Comparison of ENCODE assay signal across 20 cellular contexts in the genomic region with DNA sequence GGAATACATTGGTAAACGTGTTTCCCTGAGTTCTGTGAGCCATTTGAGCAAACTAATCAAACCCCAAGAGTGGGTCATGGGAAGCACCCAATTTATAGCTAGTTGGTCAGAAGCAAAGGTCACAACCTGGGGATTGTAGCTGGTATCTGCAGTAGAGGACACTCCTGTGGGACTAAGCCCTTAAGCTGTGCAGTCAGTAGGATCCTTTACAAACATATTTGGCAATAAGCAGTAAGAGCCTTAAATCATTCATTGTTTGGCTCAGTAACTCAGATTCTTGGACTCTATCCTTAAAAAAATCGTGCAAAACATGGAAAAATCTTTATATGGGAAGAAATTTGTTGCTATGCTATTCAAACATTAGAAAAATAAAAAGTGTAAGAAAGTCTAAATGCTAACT. TPM values are rescaled to one million over a fixed set of nuclear protein-coding genes. Genes with fewer than 3 reads are reported as not detected.
DNase-seq lines count a peak whose midpoint lies in the region; ATAC-seq and TF ChIP-seq lines count a peak whose summit lies in the region.
"Had no signal": no experiment of that assay in that cellular context is flagged by ENCODE, and none has a peak within 500 bp of the region (broad histone marks: within the 10 kb centered on the region; RNA-seq: fewer than 3 reads in every experiment).

No MANE protein-coding gene starts in this region.

- peaks cover 0 to 99% (median 31%) of the 10 kb centered on the region in 4 donors for H3K4me1 ChIP-seq in tibial artery
- H3K4me1 ChIP-seq: SJSA1 had no signal

- H3K9me3 ChIP-seq in tibial artery: no peaks in the 10 kb centered on the region
- H3K9me3 ChIP-seq: MG63, SJSA1 had no signal

- CTCF ChIA-PET in RWPE1 (lab: Yijun Ruan, JAX): interaction anchor here (0.6 kb wide), 1 partner anchor 672 kb away, joined by 3 read pairs; no protein-coding TSS in a partner anchor

- no peaks in the 10 kb centered on the region for H3K36me3 ChIP-seq in tibial artery
- H3K36me3 ChIP-seq: MG63, SJSA1 had no signal

- TF ChIP-seq CTCF in AG10803 (conservative IDR thresholded peaks at IDR 0.05; ENCODE audit: low read length) (no peak), fibroblast of the aortic adventitia (IDR thresholded peaks at IDR 0.05; ENCODE audit: insufficient read depth, low read length) (no peak), tibial artery (IDR thresholded peaks at IDR 0.05) (no peak), RWPE1 (conservative IDR thresholded peaks at IDR 0.05; ENCODE audit: low read depth) (no peak)

- H3K27ac ChIP-seq in tibial artery: peak overlapping the region; percentile 58 to 61
- H3K27ac ChIP-seq in RWPE1: no peak overlapping the region
- H3K27ac ChIP-seq: SJSA1 had no signal

- H3K27me3 ChIP-seq in tibial artery: no peaks in the 10 kb centered on the region
- H3K27me3 ChIP-seq: MG63, SJSA1 had no signal

- POLR2A ChIA-PET in RWPE1 (lab: Yijun Ruan, JAX; ENCODE audit: low non-redundant PET): no interaction called here

- DNase-seq in AG10803 (ENCODE audit: low read depth): peak; percentile 27
- DNase-seq in amniotic epithelial cell (ENCODE audit: low read depth): peak; percentile 45
- peak; percentile 57 for DNase-seq in fibroblast of the aortic adventitia (ENCODE audit: low read depth)
- DNase-seq in tibial artery: no peak
- no peak for DNase-seq in RWPE1 (ENCODE audit: low spot score)
- DNase-seq in GM19238 (ENCODE audit: insufficient read length, low spot score): no peak
- DNase-seq: AML-193; C1 segment of cervical spinal cord; CD8-positive, alpha-beta T cell; DND-41; MG63; NCI-H1417; NCI-H1694 treated with DMSO at 0.1 percent for 48 hours; NCI-H2081 treated with DMSO at 0.1 percent for 48 hours; NCI-H2171 treated with DMSO at 0.1 percent for 48 hours; NCI-H524 treated with DMSO at 0.1 percent for 48 hours; NCI-H82 had no signal

- intact Hi-C loops in tibial artery (cut with DNase I; ENCODE audit: low total_unique reads): no loop called here

- H3K4me3 ChIP-seq in AG10803 (ENCODE audit: low read length) (no peak overlapping the region), fibroblast of the aortic adventitia (ENCODE audit: low read depth, low read length) (no peak overlapping the region), tibial artery (no peak overlapping the region)
- H3K4me3 ChIP-seq: MG63, SJSA1 had no signal

- ATAC-seq in HG02610 (IDR thresholded peaks at IDR 0.05; ENCODE audit: unreplicated experiment): no peak
- ATAC-seq: CD8-positive, alpha-beta T cell; Panc1 had no signal

RNA-seq across cellular contexts. Expression of a gene that starts 29.9 kb away (rescaled TPM):
- 2.0 TPM in 2 replicates for total RNA-seq in fibroblast of the aortic adventitia (ENCODE audit: low replicate concordance)

Comparison
In these comparisons a context has a peak if more than half of its experiments do, and no peak if none do; other contexts are left out.
1. DNase-seq: peak in AG10803 (single experiment), amniotic epithelial cell (single experiment) and fibroblast of the aortic adventitia (single experiment); none in tibial artery (0 of 2), RWPE1 (single experiment) and GM19238 (single experiment).